9 cellular contexts compared by ENCODE assay signal in genomic region chr11:57762235-57762866, GRCh38. TPM values are rescaled to one million over a fixed set of nuclear protein-coding genes. Genes with fewer than 3 reads are reported as not detected.
DNase-seq lines count a peak whose midpoint lies in the region; ATAC-seq and TF ChIP-seq lines count a peak whose summit lies in the region.
"Had no signal": no experiment of that assay in that cellular context is flagged by ENCODE, and none has a peak within 500 bp of the region (broad histone marks: within the 10 kb centered on the region; RNA-seq: fewer than 3 reads in every experiment).

No MANE protein-coding gene starts in this region.

- DNase-seq in GM12864 (ENCODE audit: low read depth) (no peak), SJSA1 (ENCODE audit: low read depth in 1 of 2, low spot score in 2 of 2) (peak in 1 of 2 experiments; percentile 30), foreskin fibroblast (peak in 1 of 2 donors; percentile 29), putamen (ENCODE audit: low spot score) (peak; percentile 20), NCI-H1092 treated with DMSO at 0.1 percent for 48 hours (lab: John Stamatoyannopoulos, UW) (no peak)

- H3K27ac ChIP-seq in SJSA1: peak overlapping the region; percentile 85

- H3K4me3 ChIP-seq in GM12864 (ENCODE audit: low read depth, low read length) (peak overlapping the region; percentile 19), SJSA1 (peak overlapping the region; percentile 52), foreskin fibroblast (ENCODE audit: low read depth in 1 of 2, low read length in 2 of 2) (peak overlapping the region; percentile 66 to 83)

- peaks cover 16% of the 10 kb centered on the region for H3K36me3 ChIP-seq in SJSA1

- H3K4me1 ChIP-seq in SJSA1 (replicated peaks): peaks cover 21% of the 10 kb centered on the region

- ATAC-seq in HG03378 (IDR thresholded peaks at IDR 0.05; ENCODE audit: unreplicated experiment) (no peak), HG03457 (IDR thresholded peaks at IDR 0.05; ENCODE audit: unreplicated experiment) (no peak), GM18868 (IDR thresholded peaks at IDR 0.05; ENCODE audit: unreplicated experiment) (no peak)

- no peaks in the 10 kb centered on the region for H3K9me3 ChIP-seq in SJSA1 (replicated peaks)

- H3K27me3 ChIP-seq in SJSA1 (replicated peaks): no peaks in the 10 kb centered on the region

- TF ChIP-seq CTCF in GM12864 (IDR thresholded peaks at IDR 0.05; ENCODE audit: low read depth, low read length, missing control alignments) (no peak), foreskin fibroblast (IDR thresholded peaks at IDR 0.05; ENCODE audit: low read depth, low read length) (no peak)

RNA-seq across cellular contexts. Expression of gene CTNND1, which starts 0.7 kb away (rescaled TPM):
- total RNA-seq in SJSA1 (2014; rRNA removed; shearing (Covaris generic)): 106 and 128 TPM in 2 replicates

RNA-seq across cellular contexts. Expression of gene BTBD18, which starts 10.7 kb away (rescaled TPM):
- not detected in 2 replicates for total RNA-seq in SJSA1 (2014; rRNA removed; shearing (Covaris generic))
- total RNA-seq: left cardiac atrium had no signal

RNA-seq across cellular contexts. Expression of gene SELENOH, which starts 21.1 kb away (rescaled TPM):
- total RNA-seq in SJSA1 (2014; rRNA removed; shearing (Covaris generic)): 234 and 322 TPM in 2 replicates

RNA-seq across cellular contexts. Expression of gene TMX2, which starts 50.0 kb away (rescaled TPM):
- 76.7 and 132 TPM in 2 replicates for total RNA-seq in SJSA1 (2014; rRNA removed; shearing (Covaris generic))

RNA-seq across cellular contexts. Expression of gene MED19, which starts 50.3 kb away (rescaled TPM):
- total RNA-seq in SJSA1 (2014; rRNA removed; shearing (Covaris generic)): 26.0 and 32.5 TPM in 2 replicates

Comparison
In these comparisons a context has a peak if more than half of its experiments do, and no peak if none do; other contexts are left out.
1. H3K4me3 ChIP-seq: peak in every context shown above with its lines; median percentile 74 in foreskin fibroblast; 52 in SJSA1; 19 in GM12864.